Comparison of ENCODE assay signal across 18 cellular contexts in the genomic region with DNA sequence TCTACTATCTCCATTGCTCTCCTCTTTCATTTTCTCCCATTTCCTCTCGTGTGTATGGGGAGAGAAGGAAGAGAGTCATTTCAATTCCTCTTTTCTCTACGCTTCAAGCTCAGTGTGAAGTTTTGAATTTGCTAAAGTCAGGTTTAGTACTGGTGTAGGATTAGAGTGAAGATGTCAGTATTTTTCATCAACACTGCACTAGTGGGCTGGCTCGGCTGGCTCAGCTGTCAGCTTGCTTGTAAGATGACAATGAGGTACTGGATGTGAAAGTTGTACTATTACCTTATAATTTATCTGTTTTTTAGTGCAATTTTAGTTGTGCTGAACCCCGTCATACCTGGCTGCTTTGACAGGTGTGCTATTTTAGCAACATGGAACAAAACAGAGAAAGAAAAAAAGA. TPM values are rescaled to one million over a fixed set of nuclear protein-coding genes. Genes with fewer than 3 reads are reported as not detected.
DNase-seq lines count a peak whose midpoint lies in the region; ATAC-seq, FAIRE-seq and TF ChIP-seq lines count a peak whose summit lies in the region.
"Had no signal": no experiment of that assay in that cellular context is flagged by ENCODE, and none has a peak within 500 bp of the region (broad histone marks: within the 10 kb centered on the region; RNA-seq: fewer than 3 reads in every experiment).

No MANE protein-coding gene starts in this region.

- TF ChIP-seq CTCF in CD14-positive monocyte (IDR thresholded peaks at IDR 0.05), result no peak

- intact Hi-C loops in CD14-positive monocyte (cut with micrococcal nuclease), result no loop called here

- H3K4me1 Mint-ChIP-seq in activated T-cell treated with anti-CD3 and anti-CD28 coated beads, Interleukin-2, amount 50 U/mL, for 24 hours (ENCODE audit: low read depth), result peaks cover 71% of the 10 kb centered on the region
- peaks cover 15% of the 10 kb centered on the region for H3K4me1 Mint-ChIP-seq in activated T-helper 17 cell treated with anti-CD3 and anti-CD28 coated beads, Interleukin-2, amount 50 U/mL, for 72 hours
- H3K4me1 Mint-ChIP-seq in CD14-positive monocyte, result peaks cover 5% of the 10 kb centered on the region

- H3K4me3 Mint-ChIP-seq in activated T-cell treated with anti-CD3 and anti-CD28 coated beads, Interleukin-2, amount 50 U/mL, for 24 hours, result peak overlapping the region; percentile 18
- peak overlapping the region; percentile 95 for H3K4me3 Mint-ChIP-seq in activated T-helper 17 cell treated with anti-CD3 and anti-CD28 coated beads, Interleukin-2, amount 50 U/mL, for 72 hours
- no peak overlapping the region for H3K4me3 Mint-ChIP-seq in CD14-positive monocyte
- H3K4me3 Mint-ChIP-seq: stimulated activated naive B cell treated with anti-CD40 and anti-IgM and Interleukin-4, amounts not matched to agents 10 μg/mL and 1 μg/mL and 100 μg/mL, for 72 hours had no signal

- ATAC-seq in HG02885 (IDR thresholded peaks at IDR 0.05; ENCODE audit: poor library complexity, unreplicated experiment), result peak; percentile 44
- ATAC-seq in activated T-helper 17 cell treated with anti-CD3 and anti-CD28 coated beads, Interleukin-2, amount 50 U/mL, for 72 hours (replicated peaks), result no peak
- no peak for ATAC-seq in HG03460 (IDR thresholded peaks at IDR 0.05; ENCODE audit: unreplicated experiment)
- ATAC-seq: left ventricle myocardium superior; PC-3; stimulated activated naive B cell treated with anti-CD40 and anti-IgM and Interleukin-4, amounts not matched to agents 10 μg/mL and 1 μg/mL and 100 μg/mL, for 72 hours had no signal

- peaks cover 16% of the 10 kb centered on the region for H3K36me3 Mint-ChIP-seq in activated T-cell treated with anti-CD3 and anti-CD28 coated beads, Interleukin-2, amount 50 U/mL, for 24 hours (ENCODE audit: low read depth)
- H3K36me3 Mint-ChIP-seq in activated T-helper 17 cell treated with anti-CD3 and anti-CD28 coated beads, Interleukin-2, amount 50 U/mL, for 72 hours (ENCODE audit: low read depth), result peaks cover 15% of the 10 kb centered on the region
- H3K36me3 Mint-ChIP-seq in CD14-positive monocyte, result no peaks in the 10 kb centered on the region
- H3K36me3 Mint-ChIP-seq: stimulated activated naive B cell treated with anti-CD40 and anti-IgM and Interleukin-4, amounts not matched to agents 10 μg/mL and 1 μg/mL and 100 μg/mL, for 72 hours had no signal

- no peak for TF ChIP-seq POLR2A in GM12891 (IDR thresholded peaks at IDR 0.05; ENCODE audit: low read depth, low read length)

- no peak for DNase-seq in activated T-cell treated with anti-CD3 and anti-CD28 coated beads, Interleukin-2, amount 50 U/mL, for 24 hours
- no peak for DNase-seq in activated T-cell treated with anti-CD3 and anti-CD28 coated beads for 4 hours
- DNase-seq in putamen (ENCODE audit: low spot score), result peak; percentile 42
- no peak for DNase-seq in GM12891 (ENCODE audit: insufficient read length, low spot score)
- DNase-seq in CD14-positive monocyte (ENCODE audit: low spot score), result no peak
- DNase-seq: aorta; left ventricle myocardium superior; NCI-H1694; NCI-H510A; PC-3; stimulated activated naive B cell treated with anti-CD40 and anti-IgM and Interleukin-4, amounts not matched to agents 10 μg/mL and 1 μg/mL and 100 μg/mL, for 72 hours had no signal

- peaks cover 3% of the 10 kb centered on the region for H3K27me3 Mint-ChIP-seq in activated T-cell treated with anti-CD3 and anti-CD28 coated beads, Interleukin-2, amount 50 U/mL, for 24 hours
- no peaks in the 10 kb centered on the region for H3K27me3 Mint-ChIP-seq in activated T-helper 17 cell treated with anti-CD3 and anti-CD28 coated beads, Interleukin-2, amount 50 U/mL, for 72 hours
- H3K27me3 Mint-ChIP-seq in CD14-positive monocyte (ENCODE audit: low read depth in 3 of 3), result peaks cover 0 to 3% (median 1%) of the 10 kb centered on the region in 3 donors

- no peak for FAIRE-seq in GM12891 (lab: Jason Lieb, UNC)
- FAIRE-seq: endothelial cell of umbilical vein, frontal cortex had no signal

- H3K27ac Mint-ChIP-seq in activated T-cell treated with anti-CD3 and anti-CD28 coated beads, Interleukin-2, amount 50 U/mL, for 24 hours, result peak overlapping the region; percentile 82
- H3K27ac Mint-ChIP-seq in activated T-helper 17 cell treated with anti-CD3 and anti-CD28 coated beads, Interleukin-2, amount 50 U/mL, for 72 hours, result peak overlapping the region; percentile 73
- no peak overlapping the region for H3K27ac Mint-ChIP-seq in CD14-positive monocyte
- H3K27ac Mint-ChIP-seq: stimulated activated naive B cell treated with anti-CD40 and anti-IgM and Interleukin-4, amounts not matched to agents 10 μg/mL and 1 μg/mL and 100 μg/mL, for 72 hours had no signal

- H3K9me3 Mint-ChIP-seq in activated T-cell treated with anti-CD3 and anti-CD28 coated beads, Interleukin-2, amount 50 U/mL, for 24 hours, result no peaks in the 10 kb centered on the region
- no peaks in the 10 kb centered on the region for H3K9me3 Mint-ChIP-seq in activated T-helper 17 cell treated with anti-CD3 and anti-CD28 coated beads, Interleukin-2, amount 50 U/mL, for 72 hours
- peaks cover 0 to 2% (median 0%) of the 10 kb centered on the region in 7 donors for H3K9me3 Mint-ChIP-seq in CD14-positive monocyte
- H3K9me3 Mint-ChIP-seq: stimulated activated naive B cell treated with anti-CD40 and anti-IgM and Interleukin-4, amounts not matched to agents 10 μg/mL and 1 μg/mL and 100 μg/mL, for 72 hours had no signal

TF ChIP-seq in GM12891, 5 proteins besides CTCF, POLR2A, EP300 and RAD21:
- no peak for TF ChIP-seq TAF1 (IDR thresholded peaks at IDR 0.05; ENCODE audit: low read depth, low read length)
TF ChIP-seq in GM12891: peak in this region for 0.

RNA-seq across cellular contexts. Expression of a gene that starts 2.1 kb away (rescaled TPM):
- 10 to 100 TPM; 45.5 to 60.9 TPM for total RNA-seq in activated T-helper 17 cell treated with anti-CD3 and anti-CD28 coated beads, Interleukin-2, amount 50 U/mL, for 72 hours
- 0.06 TPM for polyA plus RNA-seq in GM12891 (2012; ENCODE audit: low read depth, missing spikeins)
- under 1 TPM in 1 of 2 donors, not detected in 1; 0.24 TPM for polyA plus RNA-seq in CD14-positive monocyte
- total RNA-seq: endothelial cell of umbilical vein, frontal cortex, PC-3, ureter had no signal
- polyA plus RNA-seq: AG04450, endothelial cell of umbilical vein had no signal

RNA-seq across cellular contexts. Expression of a gene that starts 11.8 kb away (rescaled TPM):
- total RNA-seq in activated T-helper 17 cell treated with anti-CD3 and anti-CD28 coated beads, Interleukin-2, amount 50 U/mL, for 72 hours, result under 1 TPM in 1 of 2 donors, not detected in 1; 0.16 TPM
- not detected for polyA plus RNA-seq in GM12891 (2012; ENCODE audit: low read depth, missing spikeins)
- not detected for polyA plus RNA-seq in CD14-positive monocyte
- total RNA-seq: aorta, endothelial cell of umbilical vein, frontal cortex, left ventricle myocardium superior, PC-3, ureter had no signal
- polyA plus RNA-seq: AG04450, aorta, endothelial cell of umbilical vein had no signal

Comparison
In these comparisons a context has a peak if more than half of its experiments do, and no peak if none do; other contexts are left out.
1. H3K27ac Mint-ChIP-seq: peak in activated T-cell treated with anti-CD3 and anti-CD28 coated beads, Interleukin-2, amount 50 U/mL, for 24 hours (single experiment) and activated T-helper 17 cell treated with anti-CD3 and anti-CD28 coated beads, Interleukin-2, amount 50 U/mL, for 72 hours (single experiment); none in CD14-positive monocyte (0 of 7).
2. H3K4me3 Mint-ChIP-seq: peak in activated T-cell treated with anti-CD3 and anti-CD28 coated beads, Interleukin-2, amount 50 U/mL, for 24 hours (single experiment) and activated T-helper 17 cell treated with anti-CD3 and anti-CD28 coated beads, Interleukin-2, amount 50 U/mL, for 72 hours (single experiment); none in CD14-positive monocyte (0 of 2).